Comparison of ENCODE assay signal across 8 cellular contexts in the genomic region with DNA sequence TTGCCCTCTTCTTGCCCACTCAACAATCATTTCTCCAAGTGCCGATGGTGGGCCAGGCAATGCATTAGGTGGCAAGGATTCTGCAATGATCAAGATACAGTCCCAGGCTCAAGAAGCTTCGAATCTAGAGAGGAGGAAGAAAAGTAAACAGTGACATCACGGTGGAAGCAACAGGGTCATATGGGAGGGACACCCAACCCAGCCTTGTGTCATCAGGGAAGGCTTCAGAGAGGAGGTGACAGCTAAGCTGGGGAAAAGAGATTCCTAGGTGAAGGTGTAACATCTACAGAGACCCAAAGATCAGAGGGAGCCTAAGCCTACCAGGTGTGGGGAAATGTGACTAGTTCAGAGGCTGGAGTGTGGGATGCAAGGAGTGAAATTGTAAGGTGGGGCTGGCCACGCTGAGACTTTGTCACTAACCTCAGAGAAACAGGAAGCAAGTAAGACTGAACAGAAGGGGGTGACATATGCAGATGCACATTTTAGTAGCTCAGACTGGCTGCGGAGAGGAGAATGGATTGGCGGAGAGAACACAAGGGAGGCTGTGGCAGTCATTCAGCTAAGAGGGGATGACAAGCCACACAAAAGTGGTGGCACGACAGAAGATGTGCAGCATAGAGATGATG.
DNase-seq lines count a peak whose midpoint lies in the region; ATAC-seq, FAIRE-seq and TF ChIP-seq lines count a peak whose summit lies in the region.

No MANE protein-coding gene starts in this region.

- H3K4me1 Mint-ChIP-seq in natural killer cell (peaks cover 91 to 93% of the 10 kb centered on the region in 2 donors), endothelial cell (ENCODE audit: unreplicated experiment) (peaks cover 16% of the 10 kb centered on the region)

- H3K23ac ChIP-seq in trophoblast cell (ENCODE audit: low read length), result no peak overlapping the region

- H3K36me3 ChIP-seq in trophoblast cell (ENCODE audit: control insufficient read depth in 1 of 2, insufficient read depth in 2 of 2, low read length in 2 of 2), result no peaks in the 10 kb centered on the region

- H3K27me3 ChIP-seq in trophoblast cell (ENCODE audit: insufficient read depth, low read length), result no peaks in the 10 kb centered on the region

- H3K9me3 Mint-ChIP-seq in natural killer cell (no peaks in the 10 kb centered on the region), endothelial cell (ENCODE audit: unreplicated experiment) (no peaks in the 10 kb centered on the region)

- H3K14ac ChIP-seq in trophoblast cell (ENCODE audit: low read length), result no peak overlapping the region

- TF ChIP-seq CTCF in natural killer cell (IDR thresholded peaks at IDR 0.05) (no peak), endothelial cell (IDR thresholded peaks at IDR 0.05; ENCODE audit: unreplicated experiment) (no peak)

- H4K91ac ChIP-seq in trophoblast cell (ENCODE audit: low read depth, low read length), result no peak overlapping the region

- ATAC-seq in GM19351 (IDR thresholded peaks at IDR 0.05; ENCODE audit: unreplicated experiment) (peak; percentile 73), HG03196 (IDR thresholded peaks at IDR 0.05; ENCODE audit: unreplicated experiment) (peak; percentile 47), natural killer cell (peak; percentile 84 to 93 (median 91))

- H2BK120ac ChIP-seq in trophoblast cell (ENCODE audit: insufficient read depth, low read length, poor library complexity), result no peak overlapping the region

- no peak overlapping the region for H2AK5ac ChIP-seq in trophoblast cell (ENCODE audit: low read length)

- no peaks in the 10 kb centered on the region for H3K79me2 ChIP-seq in trophoblast cell (ENCODE audit: control insufficient read depth, insufficient read depth, low read length, poor library complexity)

- H3K18ac ChIP-seq in trophoblast cell (ENCODE audit: low read length), result no peak overlapping the region

- H3K9me3 ChIP-seq in trophoblast cell (ENCODE audit: insufficient read depth, low read depth, low read length), result no peaks in the 10 kb centered on the region

- intact Hi-C loops in natural killer cell (cut with micrococcal nuclease), result loop anchor here (2.0 kb wide), 1 partner anchor 33 kb away; no protein-coding TSS in a partner anchor

- H2BK5ac ChIP-seq in trophoblast cell (ENCODE audit: low read depth, low read length, poor library complexity), result no peak overlapping the region

- H4K8ac ChIP-seq in trophoblast cell (ENCODE audit: low read depth, low read length), result no peak overlapping the region

- H3K4me2 ChIP-seq in trophoblast cell (ENCODE audit: low read length), result no peak overlapping the region

- H3K27me3 Mint-ChIP-seq in natural killer cell (ENCODE audit: low read depth in 2 of 2) (no peaks in the 10 kb centered on the region), endothelial cell (ENCODE audit: unreplicated experiment) (peaks cover 6% of the 10 kb centered on the region)

- FAIRE-seq in urothelium cell line (lab: Jason Lieb, UNC), result no peak

- H3K4me3 ChIP-seq in trophoblast cell (ENCODE audit: low read depth, low read length), result no peak overlapping the region

- H3K27ac ChIP-seq in trophoblast cell (ENCODE audit: low read depth, low read length), result no peak overlapping the region

- no peak overlapping the region for H4K12ac ChIP-seq in trophoblast cell (ENCODE audit: low read depth, low read length)

- WGBS in trophoblast cell (ENCODE audit: extremely low coverage, insufficient coverage, insufficient read length), result no CpG with 5 or more reads among the region's 7 CpGs

- peak; percentile 80 for DNase-seq in activated CD8-positive, alpha-beta memory T cell treated with anti-CD3 and anti-CD28 coated beads for 24 hours
- DNase-seq in natural killer cell, result peak; percentile 57
- no peak for DNase-seq in NCI-H146 (lab: John Stamatoyannopoulos, UW)
- DNase-seq in endothelial cell (ENCODE audit: low spot score), result no peak
- no peak for DNase-seq in trophoblast cell
- no peak for DNase-seq in urothelium cell line (ENCODE audit: low spot score)

- H3K79me1 ChIP-seq in trophoblast cell (ENCODE audit: low read length), result no peaks in the 10 kb centered on the region

- H3K9ac ChIP-seq in trophoblast cell (ENCODE audit: low read length), result no peak overlapping the region

- H2AFZ ChIP-seq in trophoblast cell (ENCODE audit: insufficient read depth, low read length, poor library complexity), result no peak overlapping the region

- H3K4me3 Mint-ChIP-seq in natural killer cell (peak overlapping the region; percentile 78), endothelial cell (ENCODE audit: unreplicated experiment) (no peak overlapping the region)

- no peak overlapping the region for H3K4ac ChIP-seq in trophoblast cell (ENCODE audit: low read depth, low read length)

- H3K4me1 ChIP-seq in trophoblast cell (ENCODE audit: control insufficient read depth in 1 of 2, insufficient read depth in 2 of 2, low read length in 2 of 2), result peaks cover 5 to 6% of the 10 kb centered on the region in 2 experiments

- H3K27ac Mint-ChIP-seq in natural killer cell (peak overlapping the region; percentile 91 to 96), endothelial cell (ENCODE audit: unreplicated experiment) (no peak overlapping the region)

- peaks cover 7% of the 10 kb centered on the region for H3K36me3 Mint-ChIP-seq in natural killer cell
- H3K36me3 Mint-ChIP-seq in endothelial cell (ENCODE audit: low read depth, unreplicated experiment), result no peaks in the 10 kb centered on the region

- H2BK12ac ChIP-seq in trophoblast cell (ENCODE audit: low read length), result no peak overlapping the region

Comparison
In these comparisons a context has a peak if more than half of its experiments do, and no peak if none do; other contexts are left out.
1. DNase-seq: peak in activated CD8-positive, alpha-beta memory T cell treated with anti-CD3 and anti-CD28 coated beads for 24 hours (single experiment) and natural killer cell (single experiment); none in NCI-H146 (single experiment), endothelial cell (single experiment), trophoblast cell (0 of 2) and urothelium cell line (single experiment).
2. Peak in every context shown above with its lines, with median percentiles within 50 percentile points of each other: ATAC-seq.